ENCODE assay signal across 32 cellular contexts in the genomic region with DNA sequence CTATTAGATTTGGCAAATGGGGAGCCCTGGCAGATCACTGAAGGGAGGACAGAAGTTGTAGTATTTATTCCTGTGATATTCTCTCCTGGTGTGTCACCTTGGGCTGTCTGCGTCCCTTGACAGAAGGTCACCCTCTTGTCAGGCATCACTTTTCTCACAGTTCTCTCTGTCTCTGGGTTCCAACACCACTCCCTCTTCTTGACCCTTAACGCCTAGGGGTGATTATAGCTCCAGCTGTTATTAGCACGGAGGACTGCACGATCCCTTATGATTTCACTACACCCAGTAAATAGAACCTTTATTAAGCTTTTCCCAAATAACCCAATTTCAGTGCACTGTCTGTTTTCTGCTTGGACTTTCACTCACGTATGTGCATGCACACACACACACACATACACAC.
"Had no signal": no experiment of that assay in that cellular context is flagged by ENCODE, and none has a peak within 500 bp of the region (broad histone marks: within the 10 kb centered on the region; RNA-seq: fewer than 3 reads in every experiment).

No MANE protein-coding gene starts in this region.

- H3K36me3 ChIP-seq: adrenal gland, ascending aorta, brain microvascular endothelial cell, breast epithelium, cardiac muscle cell had no signal

- H3K9me3 ChIP-seq: adrenal gland, ascending aorta, body of pancreas, breast epithelium had no signal

- H3K4me3 ChIP-seq: adrenal gland, ascending aorta, body of pancreas, breast epithelium, cardiac muscle cell had no signal

- H3K27me3 ChIP-seq: adrenal gland, ascending aorta, body of pancreas, brain microvascular endothelial cell, breast epithelium had no signal

- ATAC-seq: activated naive CD4-positive, alpha-beta T cell treated with anti-CD3 and anti-CD28 coated beads, Interleukin-2, amount 50 U/mL, for 72 hours; activated naive CD8-positive, alpha-beta T cell treated with anti-CD3 and anti-CD28 coated beads, Interleukin-2, amount 50 U/mL, for 24 hours; activated T-cell treated with anti-CD3 and anti-CD28 coated beads, Interleukin-2, amount 50 U/mL, for 4 hours; activated T-cell treated with anti-CD3 and anti-CD28 coated beads, Interleukin-2, amount 50 U/mL, for 72 hours; activated T-helper 17 cell treated with anti-CD3 and anti-CD28 coated beads, Interleukin-2, amount 50 U/mL, for 72 hours; body of pancreas had no signal

- H3K27ac ChIP-seq: adrenal gland, ascending aorta, body of pancreas, brain microvascular endothelial cell, breast epithelium, cardiac muscle cell had no signal

- DNase-seq: activated effector memory CD4-positive, alpha-beta T cell treated with anti-CD3 and anti-CD28 coated beads, Interleukin-2, amount 50 U/mL, for 16 hours; activated effector memory CD4-positive, alpha-beta T cell treated with Interleukin-2 at 50 U/mL for 16 hours; activated gamma-delta T cell; activated gamma-delta T cell treated with Interleukin-2 at 50 U/mL for 16 hours; activated naive CD4-positive, alpha-beta T cell; activated naive CD4-positive, alpha-beta T cell treated with anti-CD3 and anti-CD28 coated beads for 36 hours; activated naive CD4-positive, alpha-beta T cell treated with anti-CD3 and anti-CD28 coated beads, Interleukin-2, amount 10 ng/mL, durations not matched to agents 7 days and 5 days; activated naive CD4-positive, alpha-beta T cell treated with anti-CD3 and anti-CD28 coated beads, Interleukin-2, amount 50 U/mL, for 16 hours; activated naive CD4-positive, alpha-beta T cell treated with Interleukin-2 at 50 U/mL for 16 hours; activated naive CD8-positive, alpha-beta T cell treated with anti-CD3 and anti-CD28 coated beads for 36 hours; activated naive CD8-positive, alpha-beta T cell treated with anti-CD3 and anti-CD28 coated beads, Interleukin-2, amount 10 ng/mL, durations not matched to agents 7 days and 5 days; activated naive CD8-positive, alpha-beta T cell treated with anti-CD3 and anti-CD28 coated beads, Interleukin-2, amount 50 U/mL, for 24 hours; activated T-cell treated with anti-CD3 and anti-CD28 coated beads, Interleukin-2, amount 50 U/mL, for 1 hour; activated T-cell treated with anti-CD3 and anti-CD28 coated beads, Interleukin-2, amount 50 U/mL, for 24 hours; activated T-cell treated with anti-CD3 and anti-CD28 coated beads, Interleukin-2, amount 50 U/mL, for 4 hours; activated T-cell treated with anti-CD3 and anti-CD28 coated beads, Interleukin-2, amount 50 U/mL, for 48 hours; activated T-cell treated with anti-CD3 and anti-CD28 coated beads, Interleukin-2, amount 50 U/mL, for 72 hours; adrenal gland; amniotic stem cell; amygdala; anterior cingulate cortex; aorta; body of pancreas; brain microvascular endothelial cell; caudate nucleus; central memory CD4-positive, alpha-beta T cell; cerebellar nuclear complex had no signal

- H3K4me1 ChIP-seq: adrenal gland, ascending aorta, body of pancreas, breast epithelium had no signal
